In the genomic region with DNA sequence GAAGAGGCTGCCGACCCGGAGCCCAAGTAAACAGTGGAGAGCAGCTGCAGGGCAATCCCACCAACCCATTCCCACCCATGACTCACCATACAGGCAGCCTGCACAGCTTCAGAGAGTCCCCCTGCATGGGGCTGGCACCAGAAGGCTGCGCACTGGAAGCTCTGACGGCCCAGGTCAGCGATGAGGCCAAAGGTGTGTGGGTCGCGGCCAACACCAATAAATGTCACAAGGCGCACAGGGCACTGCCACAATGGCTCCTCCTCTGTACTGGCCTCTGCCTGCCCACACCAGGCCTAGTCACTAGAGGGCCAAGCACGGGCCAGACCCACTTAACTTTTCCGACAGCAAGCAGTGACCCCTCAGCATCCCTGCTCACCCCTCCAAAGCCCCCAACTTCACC, we compare ENCODE assay signal across 19 cellular contexts. TPM values are rescaled to one million over a fixed set of nuclear protein-coding genes. Genes with fewer than 3 reads are reported as not detected.
DNase-seq lines count a peak whose midpoint lies in the region; ATAC-seq, FAIRE-seq and TF ChIP-seq lines count a peak whose summit lies in the region.
"Had no signal": no experiment of that assay in that cellular context is flagged by ENCODE, and none has a peak within 500 bp of the region (broad histone marks: within the 10 kb centered on the region; RNA-seq: fewer than 3 reads in every experiment).

No MANE protein-coding gene starts in this region.

- TF ChIP-seq EP300 in HepG2 (IDR thresholded peaks at IDR 0.05; ENCODE audit: low read depth in 2 of 2, low read length in 2 of 2) (no peak), HepG2 (CRISPR knock-in tag; IDR thresholded peaks at IDR 0.05; ENCODE audit: borderline replicate concordance) (no peak)

- peaks cover 30% of the 10 kb centered on the region for H3K4me1 Mint-ChIP-seq in activated CD8-positive, alpha-beta memory T cell treated with anti-CD3 and anti-CD28 coated beads, Interleukin-2, amount 10 ng/mL, durations not matched to agents 7 days and 5 days

- H3K36me3 ChIP-seq in HepG2 (replicated peaks in 1 of 2; ENCODE audit: control insufficient read depth in 1 of 2, insufficient read depth in 2 of 2, low read length in 2 of 2) (no peaks in the 10 kb centered on the region), upper lobe of right lung (peaks cover 8% of the 10 kb centered on the region)

- H3K4me1 ChIP-seq in HepG2 (ENCODE audit: insufficient read depth, low read length) (peaks cover 37% of the 10 kb centered on the region), upper lobe of right lung (peaks cover 28% of the 10 kb centered on the region)

- TF ChIP-seq RAD21 in HepG2 (CRISPR knock-in tag; IDR thresholded peaks at IDR 0.05) = no peak

- peaks cover 0 to 5% of the 10 kb centered on the region in 2 experiments; a peak in 1 of 5 replicates for H3K27me3 ChIP-seq in HepG2 (ENCODE audit: control insufficient read depth in 1 of 2, insufficient read depth in 2 of 2, low read length in 2 of 2)
- no peaks in the 10 kb centered on the region for H3K27me3 ChIP-seq in upper lobe of right lung
- H3K27me3 ChIP-seq: MG63 had no signal

- 58% methylated on average over 6 of the region's 10 CpGs for WGBS in HepG2 (ENCODE audit: low lambda C conversion rate)

- peaks cover 17% of the 10 kb centered on the region for H3K79me2 ChIP-seq in HepG2 (ENCODE audit: insufficient read depth, low read length)

- CTCF ChIA-PET in activated CD8-positive, alpha-beta memory T cell treated with anti-CD3 and anti-CD28 coated beads, Interleukin-2, amount 10 ng/mL, durations not matched to agents 7 days and 5 days (lab: Charles Lee) = no interaction called here
- CTCF ChIA-PET in HepG2 (lab: Yijun Ruan, JAX; ENCODE audit: low intra/inter-chr PET ratio, low total read pairs) = no interaction called here

- no peak overlapping the region for H3K27ac Mint-ChIP-seq in activated CD8-positive, alpha-beta memory T cell treated with anti-CD3 and anti-CD28 coated beads, Interleukin-2, amount 10 ng/mL, durations not matched to agents 7 days and 5 days
- H3K27ac Mint-ChIP-seq: CD8-positive, alpha-beta T cell had no signal

- no peak for TF ChIP-seq CTCF in HepG2 (CRISPR knock-in tag; IDR thresholded peaks at IDR 0.05)
- no peak for TF ChIP-seq CTCF in upper lobe of right lung (IDR thresholded peaks at IDR 0.05)

- BruUV-seq in HepG2 (replicated peaks; lab: Mats Ljungman, UMichigan) = no TSS peak

- in situ Hi-C loops in HepG2 (cut with HindIII; ENCODE audit: extremely low pct_ligation_motif_present, low pct_unique_long_range_greater_than_20kb) = loop anchor here (5.0 to 10.0 kb wide), 2 partner anchors 72 to 165 kb away; partner anchors contain the start of gene CD14

- no peak for ATAC-seq in activated CD8-positive, alpha-beta memory T cell treated with anti-CD3 and anti-CD28 coated beads, Interleukin-2, amount 10 ng/mL, durations not matched to agents 7 days and 5 days
- ATAC-seq in HepG2 = no peak
- no peak for ATAC-seq in upper lobe of right lung
- ATAC-seq: CD8-positive, alpha-beta T cell had no signal

- no peaks in the 10 kb centered on the region for H3K9me3 Mint-ChIP-seq in activated CD8-positive, alpha-beta memory T cell treated with anti-CD3 and anti-CD28 coated beads, Interleukin-2, amount 10 ng/mL, durations not matched to agents 7 days and 5 days (ENCODE audit: low read depth)
- H3K9me3 Mint-ChIP-seq: CD8-positive, alpha-beta T cell had no signal

- POLR2A ChIA-PET in HepG2 (lab: Yijun Ruan, JAX) = no interaction called here

- H3K36me3 Mint-ChIP-seq in activated CD8-positive, alpha-beta memory T cell treated with anti-CD3 and anti-CD28 coated beads, Interleukin-2, amount 10 ng/mL, durations not matched to agents 7 days and 5 days = peaks cover 15% of the 10 kb centered on the region

- H3K27ac ChIP-seq in HepG2 (ENCODE audit: extremely low read length, insufficient read depth, low read length) (no peak overlapping the region), upper lobe of right lung (no peak overlapping the region)
- H3K27ac ChIP-seq: 22Rv1, HL-60, KMS-11, PC-9 had no signal

- no peak overlapping the region for H2AFZ ChIP-seq in HepG2 (ENCODE audit: low read length)
- H2AFZ ChIP-seq: PC-9 had no signal

- H3K4me2 ChIP-seq in HepG2 (ENCODE audit: low read depth, low read length) = no peak overlapping the region
- H3K4me2 ChIP-seq: KMS-11, PC-9 had no signal

- no peak overlapping the region for H3K9ac ChIP-seq in HepG2 (ENCODE audit: insufficient read depth, low read depth, low read length)
- H3K9ac ChIP-seq: KMS-11 had no signal

- no peak overlapping the region for H3K4me3 Mint-ChIP-seq in activated CD8-positive, alpha-beta memory T cell treated with anti-CD3 and anti-CD28 coated beads, Interleukin-2, amount 10 ng/mL, durations not matched to agents 7 days and 5 days
- H3K4me3 Mint-ChIP-seq: CD8-positive, alpha-beta T cell had no signal

- peak; percentile 35 for DNase-seq in activated CD8-positive, alpha-beta memory T cell treated with anti-CD3 and anti-CD28 coated beads, Interleukin-2, amount 50 U/mL, for 48 hours
- DNase-seq in activated CD8-positive, alpha-beta memory T cell treated with anti-CD3 and anti-CD28 coated beads, Interleukin-2, amount 10 ng/mL, durations not matched to agents 7 days and 5 days = no peak
- no peak for DNase-seq in HepG2 (ENCODE audit: low spot score)
- DNase-seq in upper lobe of right lung = peak; percentile 57
- DNase-seq in stimulated activated naive CD4-positive, alpha-beta T cell (lab: John Stamatoyannopoulos, UW) = no peak
- no peak for DNase-seq in stimulated activated CD4-positive, alpha-beta T cell treated with anti-CD3 and anti-CD28 coated beads, Interleukin-1b, Interleukin-23, amount 100 ng/mL, for 48 hours
- DNase-seq: CD8-positive, alpha-beta T cell; DMS79 treated with DMSO at 0.1 percent for 48 hours; GOT3; MG63; NCI-H1105 treated with DMSO at 0.1 percent for 48 hours; NCI-H187 treated with DMSO at 0.1 percent for 48 hours; NCI-H446; PC-9 had no signal

- intact Hi-C loops in HepG2 (cut with micrococcal nuclease; ENCODE audit: unreplicated experiment) (no loop called here), upper lobe of right lung (cut with DNase I) (loop anchor here (10.0 kb wide), 1 partner anchor 75 kb away; the partner anchor contains the start of genes CD14 and TMCO6)

- FAIRE-seq in HepG2 (lab: Jason Lieb, UNC) = no peak
- FAIRE-seq: D721Med, G401.6 had no signal

- no peak for TF ChIP-seq POLR2A in HepG2 (IDR thresholded peaks at IDR 0.05; ENCODE audit: insufficient read depth in 1 of 2, low read depth in 2 of 2, low read length in 2 of 2)

- H3K27me3 Mint-ChIP-seq in activated CD8-positive, alpha-beta memory T cell treated with anti-CD3 and anti-CD28 coated beads, Interleukin-2, amount 10 ng/mL, durations not matched to agents 7 days and 5 days = no peaks in the 10 kb centered on the region

- no peaks in the 10 kb centered on the region for H3K9me3 ChIP-seq in HepG2 (ENCODE audit: low read length)
- no peaks in the 10 kb centered on the region for H3K9me3 ChIP-seq in upper lobe of right lung
- H3K9me3 ChIP-seq: MG63 had no signal

- H3K4me3 ChIP-seq in HepG2 (replicated peaks in 1 of 3; ENCODE audit: insufficient read depth in 1 of 3, low read depth in 2 of 3, low read length in 3 of 3) (no peak overlapping the region), upper lobe of right lung (no peak overlapping the region)
- H3K4me3 ChIP-seq: MG63, PC-9 had no signal

- no peaks in the 10 kb centered on the region for H4K20me1 ChIP-seq in HepG2 (ENCODE audit: insufficient read depth, low read length)

RNA-seq across cellular contexts. Expression of gene SRA1, which starts 3.0 kb away (rescaled TPM):
- 10 to 100 TPM; 37.9 to 47.3 TPM for total RNA-seq in activated CD8-positive, alpha-beta memory T cell treated with anti-CD3 and anti-CD28 coated beads, Interleukin-2, amount 10 ng/mL, durations not matched to agents 7 days and 5 days
- total RNA-seq in HepG2 (2016; rRNA removed; fragmentation: Illumina TruSeq; extraction: Trizol) = 32.8 and 38.1 TPM in 2 replicates
- total RNA-seq in HepG2 (2016; cell fraction: cytosol; rRNA removed; fragmentation: Illumina TruSeq; extraction: Trizol; ENCODE audit: low read depth) = 39.0 and 47.9 TPM in 2 replicates
- total RNA-seq in HepG2 (2016; cell fraction: insoluble cytoplasmic fraction; rRNA removed; fragmentation: Illumina TruSeq; extraction: Trizol) = 31.9 and 32.7 TPM in 2 replicates
- total RNA-seq in HepG2 (2016; cell fraction: membrane; rRNA removed; fragmentation: Illumina TruSeq; extraction: Trizol) = 39.6 and 41.8 TPM in 2 replicates
- 15.1 and 15.3 TPM in 2 replicates for total RNA-seq in HepG2 (2016; cell fraction: nucleus; rRNA removed; fragmentation: Illumina TruSeq; extraction: Trizol)
- 14.2 and 15.6 TPM in 2 replicates for polyA plus RNA-seq in HepG2 (2011; rRNA removed)
- polyA plus RNA-seq in HepG2 (2011; cell fraction: cytosol; rRNA removed) = 16.8 and 19.0 TPM in 2 replicates
- polyA plus RNA-seq in HepG2 (2011; cell fraction: nucleus; rRNA removed) = 9.8 and 10.4 TPM in 2 replicates
- polyA plus RNA-seq in HepG2 (2012) = 11.6 and 17.9 TPM in 2 replicates
- polyA plus RNA-seq in HepG2 (2016; cell fraction: cytosol; fragmentation: Illumina TruSeq; extraction: Trizol; ENCODE audit: low read depth) = 62.2 and 65.0 TPM in 2 replicates
- 33.8 and 43.4 TPM in 2 replicates for polyA plus RNA-seq in HepG2 (2016; cell fraction: insoluble cytoplasmic fraction; fragmentation: Illumina TruSeq; extraction: Trizol; ENCODE audit: low read depth)
- polyA plus RNA-seq in HepG2 (2016; cell fraction: membrane; fragmentation: Illumina TruSeq; extraction: Trizol; ENCODE audit: low read depth) = 38.5 and 50.1 TPM in 2 replicates
- polyA plus RNA-seq in HepG2 (2016; cell fraction: nucleus; fragmentation: Illumina TruSeq; extraction: Trizol; ENCODE audit: insufficient read depth, low read depth) = 26.2 and 27.3 TPM in 2 replicates
- polyA minus RNA-seq in HepG2 (2011; rRNA and poly(A)+ RNA removed; ENCODE audit: low replicate concordance) = 8.3 and 20.3 TPM in 2 replicates
- polyA minus RNA-seq in HepG2 (2011; cell fraction: cytosol; rRNA and poly(A)+ RNA removed) = 8.6 and 9.0 TPM in 2 replicates
- polyA minus RNA-seq in HepG2 (2011; cell fraction: nucleus; rRNA and poly(A)+ RNA removed) = 10.8 and 11.3 TPM in 2 replicates
- total RNA-seq in upper lobe of right lung = 19.4 TPM

RNA-seq across cellular contexts. Expression of gene APBB3, which starts 4.2 kb away (rescaled TPM):
- 10 to 100 TPM; 20.0 to 24.8 TPM for total RNA-seq in activated CD8-positive, alpha-beta memory T cell treated with anti-CD3 and anti-CD28 coated beads, Interleukin-2, amount 10 ng/mL, durations not matched to agents 7 days and 5 days
- total RNA-seq in HepG2 (2016; rRNA removed; fragmentation: Illumina TruSeq; extraction: Trizol) = 0.22 and 0.38 TPM in 2 replicates
- not detected in 2 replicates for total RNA-seq in HepG2 (2016; cell fraction: cytosol; rRNA removed; fragmentation: Illumina TruSeq; extraction: Trizol; ENCODE audit: low read depth)
- 0.24 TPM in 1 of 2 replicates, not detected in the other for total RNA-seq in HepG2 (2016; cell fraction: insoluble cytoplasmic fraction; rRNA removed; fragmentation: Illumina TruSeq; extraction: Trizol)
- not detected in 2 replicates for total RNA-seq in HepG2 (2016; cell fraction: membrane; rRNA removed; fragmentation: Illumina TruSeq; extraction: Trizol)
- total RNA-seq in HepG2 (2016; cell fraction: nucleus; rRNA removed; fragmentation: Illumina TruSeq; extraction: Trizol) = 0.43 and 0.78 TPM in 2 replicates
- 0.78 and 1.4 TPM in 2 replicates for polyA plus RNA-seq in HepG2 (2011; rRNA removed)
- polyA plus RNA-seq in HepG2 (2011; cell fraction: cytosol; rRNA removed) = 0.17 and 0.21 TPM in 2 replicates
- 9.0 and 9.1 TPM in 2 replicates for polyA plus RNA-seq in HepG2 (2011; cell fraction: nucleus; rRNA removed)
- 0.38 and 0.51 TPM in 2 replicates for polyA plus RNA-seq in HepG2 (2012)
- not detected in 2 replicates for polyA plus RNA-seq in HepG2 (2016; cell fraction: cytosol; fragmentation: Illumina TruSeq; extraction: Trizol; ENCODE audit: low read depth)
- not detected in 2 replicates for polyA plus RNA-seq in HepG2 (2016; cell fraction: insoluble cytoplasmic fraction; fragmentation: Illumina TruSeq; extraction: Trizol; ENCODE audit: low read depth)
- polyA plus RNA-seq in HepG2 (2016; cell fraction: membrane; fragmentation: Illumina TruSeq; extraction: Trizol; ENCODE audit: low read depth) = not detected in 2 replicates
- 1.9 and 2.0 TPM in 2 replicates for polyA plus RNA-seq in HepG2 (2016; cell fraction: nucleus; fragmentation: Illumina TruSeq; extraction: Trizol; ENCODE audit: insufficient read depth, low read depth)
- polyA minus RNA-seq in HepG2 (2011; rRNA and poly(A)+ RNA removed; ENCODE audit: low replicate concordance) = 0.68 and 26.5 TPM in 2 replicates
- 0.70 TPM in 1 of 2 replicates, not detected in the other for polyA minus RNA-seq in HepG2 (2011; cell fraction: cytosol; rRNA and poly(A)+ RNA removed)
- 1.3 and 3.2 TPM in 2 replicates for polyA minus RNA-seq in HepG2 (2011; cell fraction: nucleus; rRNA and poly(A)+ RNA removed)
- total RNA-seq in upper lobe of right lung = 25.8 TPM

RNA-seq across cellular contexts. Expression of gene SLC35A4, which starts 4.4 kb away (rescaled TPM):
- 100 to 1,000 TPM; 100 to 101 TPM for total RNA-seq in activated CD8-positive, alpha-beta memory T cell treated with anti-CD3 and anti-CD28 coated beads, Interleukin-2, amount 10 ng/mL, durations not matched to agents 7 days and 5 days
- total RNA-seq in HepG2 (2016; rRNA removed; fragmentation: Illumina TruSeq; extraction: Trizol) = 0.71 and 0.95 TPM in 2 replicates
- total RNA-seq in HepG2 (2016; cell fraction: cytosol; rRNA removed; fragmentation: Illumina TruSeq; extraction: Trizol; ENCODE audit: low read depth) = 0.18 and 0.20 TPM in 2 replicates
- 0.55 and 1.4 TPM in 2 replicates for total RNA-seq in HepG2 (2016; cell fraction: insoluble cytoplasmic fraction; rRNA removed; fragmentation: Illumina TruSeq; extraction: Trizol)
- 1.3 TPM in 2 replicates for total RNA-seq in HepG2 (2016; cell fraction: membrane; rRNA removed; fragmentation: Illumina TruSeq; extraction: Trizol)
- 0.50 and 1.2 TPM in 2 replicates for total RNA-seq in HepG2 (2016; cell fraction: nucleus; rRNA removed; fragmentation: Illumina TruSeq; extraction: Trizol)
- polyA plus RNA-seq in HepG2 (2011; rRNA removed) = 4.0 and 5.0 TPM in 2 replicates
- 2.0 and 2.4 TPM in 2 replicates for polyA plus RNA-seq in HepG2 (2011; cell fraction: cytosol; rRNA removed)
- polyA plus RNA-seq in HepG2 (2011; cell fraction: nucleus; rRNA removed) = 1.8 and 2.8 TPM in 2 replicates
- 1.7 and 2.1 TPM in 2 replicates for polyA plus RNA-seq in HepG2 (2012)
- polyA plus RNA-seq in HepG2 (2016; cell fraction: cytosol; fragmentation: Illumina TruSeq; extraction: Trizol; ENCODE audit: low read depth) = 0.37 and 0.50 TPM in 2 replicates
- polyA plus RNA-seq in HepG2 (2016; cell fraction: insoluble cytoplasmic fraction; fragmentation: Illumina TruSeq; extraction: Trizol; ENCODE audit: low read depth) = 1.2 and 1.3 TPM in 2 replicates
- 1.8 TPM in 2 replicates for polyA plus RNA-seq in HepG2 (2016; cell fraction: membrane; fragmentation: Illumina TruSeq; extraction: Trizol; ENCODE audit: low read depth)
- polyA plus RNA-seq in HepG2 (2016; cell fraction: nucleus; fragmentation: Illumina TruSeq; extraction: Trizol; ENCODE audit: insufficient read depth, low read depth) = 1.0 and 1.4 TPM in 2 replicates
- 4.2 and 169 TPM in 2 replicates for polyA minus RNA-seq in HepG2 (2011; rRNA and poly(A)+ RNA removed; ENCODE audit: low replicate concordance)
- 0.79 TPM in 2 replicates for polyA minus RNA-seq in HepG2 (2011; cell fraction: cytosol; rRNA and poly(A)+ RNA removed)
- polyA minus RNA-seq in HepG2 (2011; cell fraction: nucleus; rRNA and poly(A)+ RNA removed) = 1.0 and 1.5 TPM in 2 replicates
- 89.4 TPM for total RNA-seq in upper lobe of right lung

RNA-seq across cellular contexts. Expression of gene EIF4EBP3, which starts 12.8 kb away (rescaled TPM):
- total RNA-seq in activated CD8-positive, alpha-beta memory T cell treated with anti-CD3 and anti-CD28 coated beads, Interleukin-2, amount 10 ng/mL, durations not matched to agents 7 days and 5 days = 1 to 10 TPM; 7.4 to 9.0 TPM
- total RNA-seq in HepG2 (2016; rRNA removed; fragmentation: Illumina TruSeq; extraction: Trizol) = 1.7 and 1.9 TPM in 2 replicates
- total RNA-seq in HepG2 (2016; cell fraction: cytosol; rRNA removed; fragmentation: Illumina TruSeq; extraction: Trizol; ENCODE audit: low read depth) = 0.91 and 1.5 TPM in 2 replicates
- 0.37 and 1.7 TPM in 2 replicates for total RNA-seq in HepG2 (2016; cell fraction: insoluble cytoplasmic fraction; rRNA removed; fragmentation: Illumina TruSeq; extraction: Trizol)
- total RNA-seq in HepG2 (2016; cell fraction: membrane; rRNA removed; fragmentation: Illumina TruSeq; extraction: Trizol) = 1.1 and 1.7 TPM in 2 replicates
- total RNA-seq in HepG2 (2016; cell fraction: nucleus; rRNA removed; fragmentation: Illumina TruSeq; extraction: Trizol) = not detected in 2 replicates
- polyA plus RNA-seq in HepG2 (2011; rRNA removed) = 0.31 and 0.61 TPM in 2 replicates
- 0.54 and 0.85 TPM in 2 replicates for polyA plus RNA-seq in HepG2 (2011; cell fraction: cytosol; rRNA removed)
- polyA plus RNA-seq in HepG2 (2011; cell fraction: nucleus; rRNA removed) = 1.5 and 2.3 TPM in 2 replicates
- 1.8 and 6.3 TPM in 2 replicates for polyA plus RNA-seq in HepG2 (2012)
- polyA plus RNA-seq in HepG2 (2016; cell fraction: cytosol; fragmentation: Illumina TruSeq; extraction: Trizol; ENCODE audit: low read depth) = 1.5 TPM in 2 replicates
- polyA plus RNA-seq in HepG2 (2016; cell fraction: insoluble cytoplasmic fraction; fragmentation: Illumina TruSeq; extraction: Trizol; ENCODE audit: low read depth) = 0.44 and 2.1 TPM in 2 replicates
- polyA plus RNA-seq in HepG2 (2016; cell fraction: membrane; fragmentation: Illumina TruSeq; extraction: Trizol; ENCODE audit: low read depth) = 2.5 and 3.0 TPM in 2 replicates
- 9.1 and 9.5 TPM in 2 replicates for polyA plus RNA-seq in HepG2 (2016; cell fraction: nucleus; fragmentation: Illumina TruSeq; extraction: Trizol; ENCODE audit: insufficient read depth, low read depth)
- 2.0 TPM in 1 of 2 replicates, not detected in the other for polyA minus RNA-seq in HepG2 (2011; rRNA and poly(A)+ RNA removed; ENCODE audit: low replicate concordance)
- polyA minus RNA-seq in HepG2 (2011; cell fraction: cytosol; rRNA and poly(A)+ RNA removed) = 1.1 and 1.2 TPM in 2 replicates
- polyA minus RNA-seq in HepG2 (2011; cell fraction: nucleus; rRNA and poly(A)+ RNA removed) = not detected in 2 replicates
- 21.4 TPM for total RNA-seq in upper lobe of right lung

Comparison
In these comparisons a context has a peak if more than half of its experiments do, and no peak if none do; other contexts are left out.
1. DNase-seq: peak in activated CD8-positive, alpha-beta memory T cell treated with anti-CD3 and anti-CD28 coated beads, Interleukin-2, amount 50 U/mL, for 48 hours (single experiment) and upper lobe of right lung (single experiment); none in activated CD8-positive, alpha-beta memory T cell treated with anti-CD3 and anti-CD28 coated beads, Interleukin-2, amount 10 ng/mL, durations not matched to agents 7 days and 5 days (single experiment), HepG2 (single experiment), stimulated activated naive CD4-positive, alpha-beta T cell (0 of 6) and stimulated activated CD4-positive, alpha-beta T cell treated with anti-CD3 and anti-CD28 coated beads, Interleukin-1b, Interleukin-23, amount 100 ng/mL, for 48 hours (single experiment).
2. RNA of gene APBB3, which starts 4.2 kb away (total RNA-seq): 25.8 TPM in upper lobe of right lung (single experiment) and 20.0 to 24.8 TPM in activated CD8-positive, alpha-beta memory T cell treated with anti-CD3 and anti-CD28 coated beads, Interleukin-2, amount 10 ng/mL, durations not matched to agents 7 days and 5 days; 0.22 to 0.78 TPM in HepG2; every median in the first group is over 10 times any median in the second.
3. RNA of gene SLC35A4, which starts 4.4 kb away (total RNA-seq): 100 to 101 TPM in activated CD8-positive, alpha-beta memory T cell treated with anti-CD3 and anti-CD28 coated beads, Interleukin-2, amount 10 ng/mL, durations not matched to agents 7 days and 5 days and 89.4 TPM in upper lobe of right lung (single experiment); 0.18 to 1.4 TPM in HepG2; every median in the first group is over 10 times any median in the second.